1 cellular context compared by ENCODE assay signal in the genomic region with DNA sequence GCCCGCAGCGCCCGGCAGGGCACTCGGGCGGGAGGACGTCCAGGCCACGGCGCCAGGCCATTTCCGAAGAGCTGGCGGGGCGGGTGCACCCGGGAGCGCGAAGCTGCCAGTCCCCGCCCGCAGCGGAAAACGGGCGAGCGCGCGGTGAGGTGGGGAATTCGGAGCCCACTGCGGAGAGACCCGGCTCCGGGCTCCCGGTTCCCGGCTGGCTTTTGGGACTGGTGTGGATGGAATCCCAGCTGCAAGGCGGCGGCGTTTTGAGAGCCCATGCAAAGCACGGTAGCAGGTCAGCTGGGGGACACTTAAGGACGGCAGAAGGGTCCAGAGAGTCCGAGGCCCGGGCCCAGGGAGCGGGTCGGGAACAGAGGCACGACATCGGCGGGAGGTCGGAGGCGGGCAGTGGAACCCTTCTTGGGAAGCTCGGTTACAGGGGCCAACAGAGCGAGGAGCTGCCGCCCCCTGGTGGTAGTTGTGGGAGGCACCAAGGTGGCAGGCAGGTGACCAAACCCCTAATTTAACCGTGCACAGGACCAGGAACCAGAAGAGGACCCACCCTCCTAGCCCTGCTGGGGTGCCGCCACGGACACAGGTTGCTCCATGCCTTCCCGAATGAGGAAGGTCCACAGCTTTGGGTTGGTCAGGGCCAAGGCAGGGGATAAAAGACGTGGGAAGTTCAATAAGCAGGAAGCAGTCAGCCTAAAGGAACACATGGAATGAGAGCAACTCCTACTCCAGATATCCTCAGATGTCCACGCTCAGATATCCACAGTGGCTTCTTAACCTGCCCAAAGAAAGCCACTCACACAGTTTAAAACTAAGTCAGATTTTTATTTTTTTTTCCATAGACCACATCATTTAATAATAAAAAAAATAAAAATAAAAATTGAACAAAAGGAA.
TF ChIP-seq lines count a peak whose summit lies in the region.

No MANE protein-coding gene starts in this region.

TF ChIP-seq in K562, 482 proteins besides CTCF, POLR2A, EP300 and RAD21 (continued from another document):
- TF ChIP-seq, protein P1, sequence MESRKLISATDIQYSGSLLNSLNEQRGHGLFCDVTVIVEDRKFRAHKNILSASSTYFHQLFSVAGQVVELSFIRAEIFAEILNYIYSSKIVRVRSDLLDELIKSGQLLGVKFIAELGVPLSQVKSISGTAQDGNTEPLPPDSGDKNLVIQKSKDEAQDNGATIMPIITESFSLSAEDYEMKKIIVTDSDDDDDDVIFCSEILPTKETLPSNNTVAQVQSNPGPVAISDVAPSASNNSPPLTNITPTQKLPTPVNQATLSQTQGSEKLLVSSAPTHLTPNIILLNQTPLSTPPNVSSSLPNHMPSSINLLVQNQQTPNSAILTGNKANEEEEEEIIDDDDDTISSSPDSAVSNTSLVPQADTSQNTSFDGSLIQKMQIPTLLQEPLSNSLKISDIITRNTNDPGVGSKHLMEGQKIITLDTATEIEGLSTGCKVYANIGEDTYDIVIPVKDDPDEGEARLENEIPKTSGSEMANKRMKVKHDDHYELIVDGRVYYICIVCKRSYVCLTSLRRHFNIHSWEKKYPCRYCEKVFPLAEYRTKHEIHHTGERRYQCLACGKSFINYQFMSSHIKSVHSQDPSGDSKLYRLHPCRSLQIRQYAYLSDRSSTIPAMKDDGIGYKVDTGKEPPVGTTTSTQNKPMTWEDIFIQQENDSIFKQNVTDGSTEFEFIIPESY (CRISPR knock-in tag; IDR thresholded peaks at IDR 0.05) = peak; percentile 68; the same call in 1 of the 2 replicates
- TF ChIP-seq, protein P2, sequence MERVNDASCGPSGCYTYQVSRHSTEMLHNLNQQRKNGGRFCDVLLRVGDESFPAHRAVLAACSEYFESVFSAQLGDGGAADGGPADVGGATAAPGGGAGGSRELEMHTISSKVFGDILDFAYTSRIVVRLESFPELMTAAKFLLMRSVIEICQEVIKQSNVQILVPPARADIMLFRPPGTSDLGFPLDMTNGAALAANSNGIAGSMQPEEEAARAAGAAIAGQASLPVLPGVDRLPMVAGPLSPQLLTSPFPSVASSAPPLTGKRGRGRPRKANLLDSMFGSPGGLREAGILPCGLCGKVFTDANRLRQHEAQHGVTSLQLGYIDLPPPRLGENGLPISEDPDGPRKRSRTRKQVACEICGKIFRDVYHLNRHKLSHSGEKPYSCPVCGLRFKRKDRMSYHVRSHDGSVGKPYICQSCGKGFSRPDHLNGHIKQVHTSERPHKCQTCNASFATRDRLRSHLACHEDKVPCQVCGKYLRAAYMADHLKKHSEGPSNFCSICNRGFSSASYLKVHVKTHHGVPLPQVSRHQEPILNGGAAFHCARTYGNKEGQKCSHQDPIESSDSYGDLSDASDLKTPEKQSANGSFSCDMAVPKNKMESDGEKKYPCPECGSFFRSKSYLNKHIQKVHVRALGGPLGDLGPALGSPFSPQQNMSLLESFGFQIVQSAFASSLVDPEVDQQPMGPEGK (CRISPR knock-in tag; IDR thresholded peaks at IDR 0.05; ENCODE audit: borderline replicate concordance) = no peak
- TF ChIP-seq STAG1 (CRISPR knock-in tag; IDR thresholded peaks at IDR 0.05; ENCODE audit: borderline replicate concordance) (peak; percentile 79; the same call in 1 of the 2 replicates), POLR2H (tag; IDR thresholded peaks at IDR 0.05; ENCODE audit: low read depth) (no peak), ETS2 (tag; IDR thresholded peaks at IDR 0.05; ENCODE audit: borderline replicate concordance, poor library complexity, severe bottlenecking) (no peak), ZNF124 (CRISPR knock-in tag; IDR thresholded peaks at IDR 0.05) (no peak), TEAD4 (IDR thresholded peaks at IDR 0.05; ENCODE audit: low read length) (peak; percentile 33; the same call in 1 of the 2 replicates), TEAD4 (CRISPR knock-in tag; IDR thresholded peaks at IDR 0.05; ENCODE audit: borderline replicate concordance) (no peak), ZNF121 (CRISPR knock-in tag; conservative IDR thresholded peaks at IDR 0.05) (0 out of 2 replicates have a peak, but pooled peaks have one; percentile 4), CREM (IDR thresholded peaks at IDR 0.05; ENCODE audit: low read depth) (no peak; the same call in 1 of the 2 replicates), POLR2G (IDR thresholded peaks at IDR 0.05; ENCODE audit: low read depth, low read length) (peak; percentile 86), YY1 (IDR thresholded peaks at IDR 0.05; ENCODE audit: borderline replicate concordance in 1 of 3, control insufficient read depth in 1 of 3, extremely low read depth in 1 of 3, insufficient read depth in 3 of 3, insufficient read length in 1 of 3, insufficient replicate concordance in 2 of 3, low read depth in 1 of 3, low read length in 2 of 3) (peak in 2 of 3 experiments; percentile 48), ESRRB (CRISPR knock-in tag; IDR thresholded peaks at IDR 0.05; ENCODE audit: borderline replicate concordance) (no peak), GATAD2A (IDR thresholded peaks at IDR 0.05) (no peak)
- TF ChIP-seq, protein P3, sequence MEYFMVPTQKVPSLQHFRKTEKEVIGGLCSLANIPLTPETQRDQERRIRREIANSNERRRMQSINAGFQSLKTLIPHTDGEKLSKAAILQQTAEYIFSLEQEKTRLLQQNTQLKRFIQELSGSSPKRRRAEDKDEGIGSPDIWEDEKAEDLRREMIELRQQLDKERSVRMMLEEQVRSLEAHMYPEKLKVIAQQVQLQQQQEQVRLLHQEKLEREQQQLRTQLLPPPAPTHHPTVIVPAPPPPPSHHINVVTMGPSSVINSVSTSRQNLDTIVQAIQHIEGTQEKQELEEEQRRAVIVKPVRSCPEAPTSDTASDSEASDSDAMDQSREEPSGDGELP (CRISPR knock-in tag; IDR thresholded peaks at IDR 0.05; ENCODE audit: borderline replicate concordance) = peak; percentile 76
- TF ChIP-seq, protein P4, sequence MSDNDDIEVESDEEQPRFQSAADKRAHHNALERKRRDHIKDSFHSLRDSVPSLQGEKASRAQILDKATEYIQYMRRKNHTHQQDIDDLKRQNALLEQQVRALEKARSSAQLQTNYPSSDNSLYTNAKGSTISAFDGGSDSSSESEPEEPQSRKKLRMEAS (CRISPR knock-in tag; IDR thresholded peaks at IDR 0.05) = peak; percentile 39; the same call in 1 of the 2 replicates
